In the genomic region with DNA sequence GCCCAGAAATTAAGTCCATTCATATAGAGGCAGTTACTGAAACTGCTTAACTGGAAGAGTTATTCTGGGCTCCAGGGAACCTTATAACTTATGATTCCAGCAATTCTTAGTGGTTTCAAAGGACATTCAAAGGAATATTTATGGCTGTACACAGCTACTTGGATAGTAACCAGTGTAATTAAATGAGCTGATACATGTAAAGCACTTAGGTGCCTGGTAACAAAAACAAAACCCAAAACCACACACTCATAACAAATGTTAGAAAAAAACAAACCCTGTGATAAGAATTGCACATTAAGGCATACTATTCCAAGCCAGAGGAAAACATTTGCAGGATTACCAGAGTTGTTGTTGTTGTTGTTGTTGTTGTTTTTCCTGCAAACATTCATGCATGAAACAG, we compare ENCODE assay signal across 1 cellular context.
TF ChIP-seq lines count a peak whose summit lies in the region.

No MANE protein-coding gene starts in this region.

TF ChIP-seq in HEK293, 187 proteins besides CTCF, POLR2A, EP300 and RAD21 (continued from another document and continues in another):
- TF ChIP-seq, protein P1, sequence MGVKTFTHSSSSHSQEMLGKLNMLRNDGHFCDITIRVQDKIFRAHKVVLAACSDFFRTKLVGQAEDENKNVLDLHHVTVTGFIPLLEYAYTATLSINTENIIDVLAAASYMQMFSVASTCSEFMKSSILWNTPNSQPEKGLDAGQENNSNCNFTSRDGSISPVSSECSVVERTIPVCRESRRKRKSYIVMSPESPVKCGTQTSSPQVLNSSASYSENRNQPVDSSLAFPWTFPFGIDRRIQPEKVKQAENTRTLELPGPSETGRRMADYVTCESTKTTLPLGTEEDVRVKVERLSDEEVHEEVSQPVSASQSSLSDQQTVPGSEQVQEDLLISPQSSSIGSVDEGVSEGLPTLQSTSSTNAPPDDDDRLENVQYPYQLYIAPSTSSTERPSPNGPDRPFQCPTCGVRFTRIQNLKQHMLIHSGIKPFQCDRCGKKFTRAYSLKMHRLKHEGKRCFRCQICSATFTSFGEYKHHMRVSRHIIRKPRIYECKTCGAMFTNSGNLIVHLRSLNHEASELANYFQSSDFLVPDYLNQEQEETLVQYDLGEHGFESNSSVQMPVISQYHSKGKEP (tag by site-specific recombination; IDR thresholded peaks at IDR 0.05): peak; percentile 99
- TF ChIP-seq, protein P2, sequence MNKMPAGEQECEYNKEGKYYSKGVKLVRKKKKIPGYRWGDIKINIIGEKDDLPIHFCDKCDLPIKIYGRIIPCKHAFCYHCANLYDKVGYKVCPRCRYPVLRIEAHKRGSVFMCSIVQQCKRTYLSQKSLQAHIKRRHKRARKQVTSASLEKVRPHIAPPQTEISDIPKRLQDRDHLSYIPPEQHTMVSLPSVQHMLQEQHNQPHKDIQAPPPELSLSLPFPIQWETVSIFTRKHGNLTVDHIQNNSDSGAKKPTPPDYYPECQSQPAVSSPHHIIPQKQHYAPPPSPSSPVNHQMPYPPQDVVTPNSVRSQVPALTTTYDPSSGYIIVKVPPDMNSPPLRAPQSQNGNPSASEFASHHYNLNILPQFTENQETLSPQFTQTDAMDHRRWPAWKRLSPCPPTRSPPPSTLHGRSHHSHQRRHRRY (tag by site-specific recombination; IDR thresholded peaks at IDR 0.05): no peak
- TF ChIP-seq ZNF791 (tag by site-specific recombination; IDR thresholded peaks at IDR 0.05) (no peak), PRDM1 (tag by site-specific recombination; IDR thresholded peaks at IDR 0.05) (no peak), GLI4 (tag by site-specific recombination; IDR thresholded peaks at IDR 0.05) (no peak), ZSCAN30 (tag by site-specific recombination; IDR thresholded peaks at IDR 0.05) (peak; percentile 89), ZNF366 (tag by site-specific recombination; conservative IDR thresholded peaks at IDR 0.05) (peak; percentile 85), ZBTB20 (tag by site-specific recombination; IDR thresholded peaks at IDR 0.05) (peak; percentile 28; the same call in 1 of the 2 replicates), ZNF184 (tag by site-specific recombination; IDR thresholded peaks at IDR 0.05) (no peak), ZNF248 (tag by site-specific recombination; IDR thresholded peaks at IDR 0.05) (no peak), GFI1B (tag by site-specific recombination; IDR thresholded peaks at IDR 0.05) (peak; percentile 61; the same call in 1 of the 2 replicates), ZNF664 (tag by site-specific recombination; IDR thresholded peaks at IDR 0.05) (peak; percentile 98), RBAK (tag by site-specific recombination; IDR thresholded peaks at IDR 0.05) (no peak), ZNF302 (tag by site-specific recombination; IDR thresholded peaks at IDR 0.05; ENCODE audit: low read depth) (no peak), OVOL3 (tag by site-specific recombination; IDR thresholded peaks at IDR 0.05) (peak; percentile 89; the same call in 1 of the 2 replicates), ZFHX2 (tag by site-specific recombination; conservative IDR thresholded peaks at IDR 0.05) (no peak), SCRT1 (tag by site-specific recombination; IDR thresholded peaks at IDR 0.05; ENCODE audit: borderline replicate concordance) (0 out of 2 replicates have a peak, but pooled peaks have one; percentile 19), ZNF514 (tag by site-specific recombination; IDR thresholded peaks at IDR 0.05) (no peak), ZEB2 (tag by site-specific recombination; IDR thresholded peaks at IDR 0.05) (0 out of 2 replicates have a peak, but pooled peaks have one; percentile 19), FEZF1 (tag by site-specific recombination; IDR thresholded peaks at IDR 0.05) (peak; percentile 98), ZNF777 (tag by site-specific recombination; IDR thresholded peaks at IDR 0.05; ENCODE audit: borderline replicate concordance) (no peak), ZNF76 (tag by site-specific recombination; IDR thresholded peaks at IDR 0.05; ENCODE audit: borderline replicate concordance, low read depth) (no peak), OSR2 (tag by site-specific recombination; IDR thresholded peaks at IDR 0.05) (peak; percentile 99), ZNF37A (tag by site-specific recombination; IDR thresholded peaks at IDR 0.05) (no peak), EGR2 (tag by site-specific recombination; IDR thresholded peaks at IDR 0.05; ENCODE audit: low read depth) (no peak), ZNF521 (tag by site-specific recombination; IDR thresholded peaks at IDR 0.05) (no peak), ZNF560 (tag by site-specific recombination; IDR thresholded peaks at IDR 0.05; ENCODE audit: borderline replicate concordance) (no peak), KLF8 (tag by site-specific recombination; IDR thresholded peaks at IDR 0.05) (peak; percentile 72; the same call in 1 of the 2 replicates), TCF7L2 (IDR thresholded peaks at IDR 0.05; ENCODE audit: borderline replicate concordance, low read depth, low read length) (peak; percentile 34; the same call in 1 of the 2 replicates), ZNF146 (tag by site-specific recombination; IDR thresholded peaks at IDR 0.05) (peak; percentile 15; the same call in 1 of the 2 replicates)
- TF ChIP-seq, protein P3, sequence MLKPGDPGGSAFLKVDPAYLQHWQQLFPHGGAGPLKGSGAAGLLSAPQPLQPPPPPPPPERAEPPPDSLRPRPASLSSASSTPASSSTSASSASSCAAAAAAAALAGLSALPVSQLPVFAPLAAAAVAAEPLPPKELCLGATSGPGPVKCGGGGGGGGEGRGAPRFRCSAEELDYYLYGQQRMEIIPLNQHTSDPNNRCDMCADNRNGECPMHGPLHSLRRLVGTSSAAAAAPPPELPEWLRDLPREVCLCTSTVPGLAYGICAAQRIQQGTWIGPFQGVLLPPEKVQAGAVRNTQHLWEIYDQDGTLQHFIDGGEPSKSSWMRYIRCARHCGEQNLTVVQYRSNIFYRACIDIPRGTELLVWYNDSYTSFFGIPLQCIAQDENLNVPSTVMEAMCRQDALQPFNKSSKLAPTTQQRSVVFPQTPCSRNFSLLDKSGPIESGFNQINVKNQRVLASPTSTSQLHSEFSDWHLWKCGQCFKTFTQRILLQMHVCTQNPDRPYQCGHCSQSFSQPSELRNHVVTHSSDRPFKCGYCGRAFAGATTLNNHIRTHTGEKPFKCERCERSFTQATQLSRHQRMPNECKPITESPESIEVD (tag by site-specific recombination; IDR thresholded peaks at IDR 0.05): peak; percentile 98
- TF ChIP-seq, protein P4, sequence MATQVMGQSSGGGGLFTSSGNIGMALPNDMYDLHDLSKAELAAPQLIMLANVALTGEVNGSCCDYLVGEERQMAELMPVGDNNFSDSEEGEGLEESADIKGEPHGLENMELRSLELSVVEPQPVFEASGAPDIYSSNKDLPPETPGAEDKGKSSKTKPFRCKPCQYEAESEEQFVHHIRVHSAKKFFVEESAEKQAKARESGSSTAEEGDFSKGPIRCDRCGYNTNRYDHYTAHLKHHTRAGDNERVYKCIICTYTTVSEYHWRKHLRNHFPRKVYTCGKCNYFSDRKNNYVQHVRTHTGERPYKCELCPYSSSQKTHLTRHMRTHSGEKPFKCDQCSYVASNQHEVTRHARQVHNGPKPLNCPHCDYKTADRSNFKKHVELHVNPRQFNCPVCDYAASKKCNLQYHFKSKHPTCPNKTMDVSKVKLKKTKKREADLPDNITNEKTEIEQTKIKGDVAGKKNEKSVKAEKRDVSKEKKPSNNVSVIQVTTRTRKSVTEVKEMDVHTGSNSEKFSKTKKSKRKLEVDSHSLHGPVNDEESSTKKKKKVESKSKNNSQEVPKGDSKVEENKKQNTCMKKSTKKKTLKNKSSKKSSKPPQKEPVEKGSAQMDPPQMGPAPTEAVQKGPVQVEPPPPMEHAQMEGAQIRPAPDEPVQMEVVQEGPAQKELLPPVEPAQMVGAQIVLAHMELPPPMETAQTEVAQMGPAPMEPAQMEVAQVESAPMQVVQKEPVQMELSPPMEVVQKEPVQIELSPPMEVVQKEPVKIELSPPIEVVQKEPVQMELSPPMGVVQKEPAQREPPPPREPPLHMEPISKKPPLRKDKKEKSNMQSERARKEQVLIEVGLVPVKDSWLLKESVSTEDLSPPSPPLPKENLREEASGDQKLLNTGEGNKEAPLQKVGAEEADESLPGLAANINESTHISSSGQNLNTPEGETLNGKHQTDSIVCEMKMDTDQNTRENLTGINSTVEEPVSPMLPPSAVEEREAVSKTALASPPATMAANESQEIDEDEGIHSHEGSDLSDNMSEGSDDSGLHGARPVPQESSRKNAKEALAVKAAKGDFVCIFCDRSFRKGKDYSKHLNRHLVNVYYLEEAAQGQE (tag by site-specific recombination; IDR thresholded peaks at IDR 0.05): no peak
- TF ChIP-seq, protein P5, sequence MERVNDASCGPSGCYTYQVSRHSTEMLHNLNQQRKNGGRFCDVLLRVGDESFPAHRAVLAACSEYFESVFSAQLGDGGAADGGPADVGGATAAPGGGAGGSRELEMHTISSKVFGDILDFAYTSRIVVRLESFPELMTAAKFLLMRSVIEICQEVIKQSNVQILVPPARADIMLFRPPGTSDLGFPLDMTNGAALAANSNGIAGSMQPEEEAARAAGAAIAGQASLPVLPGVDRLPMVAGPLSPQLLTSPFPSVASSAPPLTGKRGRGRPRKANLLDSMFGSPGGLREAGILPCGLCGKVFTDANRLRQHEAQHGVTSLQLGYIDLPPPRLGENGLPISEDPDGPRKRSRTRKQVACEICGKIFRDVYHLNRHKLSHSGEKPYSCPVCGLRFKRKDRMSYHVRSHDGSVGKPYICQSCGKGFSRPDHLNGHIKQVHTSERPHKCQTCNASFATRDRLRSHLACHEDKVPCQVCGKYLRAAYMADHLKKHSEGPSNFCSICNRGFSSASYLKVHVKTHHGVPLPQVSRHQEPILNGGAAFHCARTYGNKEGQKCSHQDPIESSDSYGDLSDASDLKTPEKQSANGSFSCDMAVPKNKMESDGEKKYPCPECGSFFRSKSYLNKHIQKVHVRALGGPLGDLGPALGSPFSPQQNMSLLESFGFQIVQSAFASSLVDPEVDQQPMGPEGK (tag by site-specific recombination; IDR thresholded peaks at IDR 0.05): no peak
- TF ChIP-seq, protein P6, sequence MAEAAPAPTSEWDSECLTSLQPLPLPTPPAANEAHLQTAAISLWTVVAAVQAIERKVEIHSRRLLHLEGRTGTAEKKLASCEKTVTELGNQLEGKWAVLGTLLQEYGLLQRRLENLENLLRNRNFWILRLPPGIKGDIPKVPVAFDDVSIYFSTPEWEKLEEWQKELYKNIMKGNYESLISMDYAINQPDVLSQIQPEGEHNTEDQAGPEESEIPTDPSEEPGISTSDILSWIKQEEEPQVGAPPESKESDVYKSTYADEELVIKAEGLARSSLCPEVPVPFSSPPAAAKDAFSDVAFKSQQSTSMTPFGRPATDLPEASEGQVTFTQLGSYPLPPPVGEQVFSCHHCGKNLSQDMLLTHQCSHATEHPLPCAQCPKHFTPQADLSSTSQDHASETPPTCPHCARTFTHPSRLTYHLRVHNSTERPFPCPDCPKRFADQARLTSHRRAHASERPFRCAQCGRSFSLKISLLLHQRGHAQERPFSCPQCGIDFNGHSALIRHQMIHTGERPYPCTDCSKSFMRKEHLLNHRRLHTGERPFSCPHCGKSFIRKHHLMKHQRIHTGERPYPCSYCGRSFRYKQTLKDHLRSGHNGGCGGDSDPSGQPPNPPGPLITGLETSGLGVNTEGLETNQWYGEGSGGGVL (tag by site-specific recombination; IDR thresholded peaks at IDR 0.05): no peak
- TF ChIP-seq, protein P7, sequence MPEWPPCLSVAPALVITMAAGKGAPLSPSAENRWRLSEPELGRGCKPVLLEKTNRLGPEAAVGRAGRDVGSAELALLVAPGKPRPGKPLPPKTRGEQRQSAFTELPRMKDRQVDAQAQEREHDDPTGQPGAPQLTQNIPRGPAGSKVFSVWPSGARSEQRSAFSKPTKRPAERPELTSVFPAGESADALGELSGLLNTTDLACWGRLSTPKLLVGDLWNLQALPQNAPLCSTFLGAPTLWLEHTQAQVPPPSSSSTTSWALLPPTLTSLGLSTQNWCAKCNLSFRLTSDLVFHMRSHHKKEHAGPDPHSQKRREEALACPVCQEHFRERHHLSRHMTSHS (tag by site-specific recombination; IDR thresholded peaks at IDR 0.05): peak; percentile 73; the same call in 1 of the 2 replicates
- TF ChIP-seq, protein P8, sequence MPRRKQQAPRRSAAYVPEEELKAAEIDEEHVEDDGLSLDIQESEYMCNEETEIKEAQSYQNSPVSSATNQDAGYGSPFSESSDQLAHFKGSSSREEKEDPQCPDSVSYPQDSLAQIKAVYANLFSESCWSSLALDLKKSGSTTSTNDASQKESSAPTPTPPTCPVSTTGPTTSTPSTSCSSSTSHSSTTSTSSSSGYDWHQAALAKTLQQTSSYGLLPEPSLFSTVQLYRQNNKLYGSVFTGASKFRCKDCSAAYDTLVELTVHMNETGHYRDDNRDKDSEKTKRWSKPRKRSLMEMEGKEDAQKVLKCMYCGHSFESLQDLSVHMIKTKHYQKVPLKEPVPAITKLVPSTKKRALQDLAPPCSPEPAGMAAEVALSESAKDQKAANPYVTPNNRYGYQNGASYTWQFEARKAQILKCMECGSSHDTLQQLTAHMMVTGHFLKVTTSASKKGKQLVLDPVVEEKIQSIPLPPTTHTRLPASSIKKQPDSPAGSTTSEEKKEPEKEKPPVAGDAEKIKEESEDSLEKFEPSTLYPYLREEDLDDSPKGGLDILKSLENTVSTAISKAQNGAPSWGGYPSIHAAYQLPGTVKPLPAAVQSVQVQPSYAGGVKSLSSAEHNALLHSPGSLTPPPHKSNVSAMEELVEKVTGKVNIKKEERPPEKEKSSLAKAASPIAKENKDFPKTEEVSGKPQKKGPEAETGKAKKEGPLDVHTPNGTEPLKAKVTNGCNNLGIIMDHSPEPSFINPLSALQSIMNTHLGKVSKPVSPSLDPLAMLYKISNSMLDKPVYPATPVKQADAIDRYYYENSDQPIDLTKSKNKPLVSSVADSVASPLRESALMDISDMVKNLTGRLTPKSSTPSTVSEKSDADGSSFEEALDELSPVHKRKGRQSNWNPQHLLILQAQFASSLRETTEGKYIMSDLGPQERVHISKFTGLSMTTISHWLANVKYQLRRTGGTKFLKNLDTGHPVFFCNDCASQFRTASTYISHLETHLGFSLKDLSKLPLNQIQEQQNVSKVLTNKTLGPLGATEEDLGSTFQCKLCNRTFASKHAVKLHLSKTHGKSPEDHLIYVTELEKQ (tag by site-specific recombination; IDR thresholded peaks at IDR 0.05; ENCODE audit: borderline replicate concordance): peak; percentile 44; the same call in 1 of the 2 replicates
- TF ChIP-seq, protein P9, sequence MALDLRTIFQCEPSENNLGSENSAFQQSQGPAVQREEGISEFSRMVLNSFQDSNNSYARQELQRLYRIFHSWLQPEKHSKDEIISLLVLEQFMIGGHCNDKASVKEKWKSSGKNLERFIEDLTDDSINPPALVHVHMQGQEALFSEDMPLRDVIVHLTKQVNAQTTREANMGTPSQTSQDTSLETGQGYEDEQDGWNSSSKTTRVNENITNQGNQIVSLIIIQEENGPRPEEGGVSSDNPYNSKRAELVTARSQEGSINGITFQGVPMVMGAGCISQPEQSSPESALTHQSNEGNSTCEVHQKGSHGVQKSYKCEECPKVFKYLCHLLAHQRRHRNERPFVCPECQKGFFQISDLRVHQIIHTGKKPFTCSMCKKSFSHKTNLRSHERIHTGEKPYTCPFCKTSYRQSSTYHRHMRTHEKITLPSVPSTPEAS (tag by site-specific recombination; IDR thresholded peaks at IDR 0.05): peak; percentile 17; the same call in 1 of the 2 replicates
- TF ChIP-seq, protein P10, sequence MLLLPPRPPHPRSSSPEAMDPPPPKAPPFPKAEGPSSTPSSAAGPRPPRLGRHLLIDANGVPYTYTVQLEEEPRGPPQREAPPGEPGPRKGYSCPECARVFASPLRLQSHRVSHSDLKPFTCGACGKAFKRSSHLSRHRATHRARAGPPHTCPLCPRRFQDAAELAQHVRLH (tag by site-specific recombination; IDR thresholded peaks at IDR 0.05): peak; percentile 69; the same call in 1 of the 2 replicates
